ENCODE assay signal across 9 cellular contexts in genomic region chrX:53713987-53714579, GRCh38. TPM values are rescaled to one million over a fixed set of nuclear protein-coding genes. Genes with fewer than 3 reads are reported as not detected.
DNase-seq lines count a peak whose midpoint lies in the region; ATAC-seq and TF ChIP-seq lines count a peak whose summit lies in the region.
"Had no signal": no experiment of that assay in that cellular context is flagged by ENCODE, and none has a peak within 500 bp of the region (broad histone marks: within the 10 kb centered on the region; RNA-seq: fewer than 3 reads in every experiment).

No MANE protein-coding gene starts in this region.

- no peak for DNase-seq in activated CD8-positive, alpha-beta memory T cell treated with anti-CD3 and anti-CD28 coated beads, Interleukin-2, amount 10 ng/mL, durations not matched to agents 7 days and 5 days
- no peak for DNase-seq in activated CD8-positive, alpha-beta memory T cell treated with anti-CD3 and anti-CD28 coated beads for 24 hours
- no peak for DNase-seq in stimulated activated effector memory CD8-positive, alpha-beta T cell treated with anti-CD3 and anti-CD28 coated beads, Interleukin-12 subunit alpha, Interleukin-12 subunit beta, amount 100 ng/mL, for 72 hours (ENCODE audit: low spot score in 2 of 2)
- DNase-seq in amniotic stem cell (lab: John Stamatoyannopoulos, UW) (no peak), DMS 273 (lab: John Stamatoyannopoulos, UW; ENCODE audit: unreplicated experiment) (no peak)
- no peak for DNase-seq in effector CD4-positive, alpha-beta T cell
- DNase-seq: cortex of kidney had no signal

- H3K4me3 Mint-ChIP-seq in activated CD8-positive, alpha-beta memory T cell treated with anti-CD3 and anti-CD28 coated beads, Interleukin-2, amount 10 ng/mL, durations not matched to agents 7 days and 5 days: peak overlapping the region; percentile 84
- peak overlapping the region; percentile 77 for H3K4me3 Mint-ChIP-seq in stimulated activated effector memory CD8-positive, alpha-beta T cell treated with anti-CD3 and anti-CD28 coated beads, Interleukin-12 subunit alpha, Interleukin-12 subunit beta, amount 100 ng/mL, for 72 hours

- CTCF ChIA-PET in activated CD8-positive, alpha-beta memory T cell treated with anti-CD3 and anti-CD28 coated beads, Interleukin-2, amount 10 ng/mL, durations not matched to agents 7 days and 5 days (lab: Charles Lee): interaction anchor here (1.1 to 1.5 kb wide), 4 partner anchors 17 to 31 kb away, joined by 3 to 14 read pairs (median 8); partner anchors contain the start of gene HUWE1

- peaks cover 25% of the 10 kb centered on the region for H3K36me3 Mint-ChIP-seq in activated CD8-positive, alpha-beta memory T cell treated with anti-CD3 and anti-CD28 coated beads, Interleukin-2, amount 10 ng/mL, durations not matched to agents 7 days and 5 days
- H3K36me3 Mint-ChIP-seq in stimulated activated effector memory CD8-positive, alpha-beta T cell treated with anti-CD3 and anti-CD28 coated beads, Interleukin-12 subunit alpha, Interleukin-12 subunit beta, amount 100 ng/mL, for 72 hours: peaks cover 77% of the 10 kb centered on the region

- no peak for TF ChIP-seq CTCF in VCaP (conservative IDR thresholded peaks at IDR 0.05)

- H3K4me1 Mint-ChIP-seq in activated CD8-positive, alpha-beta memory T cell treated with anti-CD3 and anti-CD28 coated beads, Interleukin-2, amount 10 ng/mL, durations not matched to agents 7 days and 5 days: peaks cover 49% of the 10 kb centered on the region
- peaks cover 40% of the 10 kb centered on the region for H3K4me1 Mint-ChIP-seq in stimulated activated effector memory CD8-positive, alpha-beta T cell treated with anti-CD3 and anti-CD28 coated beads, Interleukin-12 subunit alpha, Interleukin-12 subunit beta, amount 100 ng/mL, for 72 hours

- H3K27ac Mint-ChIP-seq in activated CD8-positive, alpha-beta memory T cell treated with anti-CD3 and anti-CD28 coated beads, Interleukin-2, amount 10 ng/mL, durations not matched to agents 7 days and 5 days: peak overlapping the region; percentile 98
- H3K27ac Mint-ChIP-seq in stimulated activated effector memory CD8-positive, alpha-beta T cell treated with anti-CD3 and anti-CD28 coated beads, Interleukin-12 subunit alpha, Interleukin-12 subunit beta, amount 100 ng/mL, for 72 hours: peak overlapping the region; percentile 98

- no peaks in the 10 kb centered on the region for H3K9me3 Mint-ChIP-seq in activated CD8-positive, alpha-beta memory T cell treated with anti-CD3 and anti-CD28 coated beads, Interleukin-2, amount 10 ng/mL, durations not matched to agents 7 days and 5 days (ENCODE audit: low read depth)
- no peaks in the 10 kb centered on the region for H3K9me3 Mint-ChIP-seq in stimulated activated effector memory CD8-positive, alpha-beta T cell treated with anti-CD3 and anti-CD28 coated beads, Interleukin-12 subunit alpha, Interleukin-12 subunit beta, amount 100 ng/mL, for 72 hours

- peak overlapping the region; percentile 40 for H3K27ac ChIP-seq in VCaP

- H3K27me3 Mint-ChIP-seq in activated CD8-positive, alpha-beta memory T cell treated with anti-CD3 and anti-CD28 coated beads, Interleukin-2, amount 10 ng/mL, durations not matched to agents 7 days and 5 days: no peaks in the 10 kb centered on the region

- peak; percentile 20 for ATAC-seq in activated CD8-positive, alpha-beta memory T cell treated with anti-CD3 and anti-CD28 coated beads, Interleukin-2, amount 10 ng/mL, durations not matched to agents 7 days and 5 days
- ATAC-seq in HG02759 (IDR thresholded peaks at IDR 0.05; ENCODE audit: unreplicated experiment): peak; percentile 31
- peak; percentile 46 for ATAC-seq in stimulated activated effector memory CD8-positive, alpha-beta T cell treated with anti-CD3 and anti-CD28 coated beads, Interleukin-12 subunit alpha, Interleukin-12 subunit beta, amount 100 ng/mL, for 72 hours

RNA-seq across cellular contexts. Expression of gene HUWE1, which starts 27.6 kb away (rescaled TPM):
- 100 to 1,000 TPM; 300 to 342 TPM for total RNA-seq in activated CD8-positive, alpha-beta memory T cell treated with anti-CD3 and anti-CD28 coated beads, Interleukin-2, amount 10 ng/mL, durations not matched to agents 7 days and 5 days
